In the genomic region with DNA sequence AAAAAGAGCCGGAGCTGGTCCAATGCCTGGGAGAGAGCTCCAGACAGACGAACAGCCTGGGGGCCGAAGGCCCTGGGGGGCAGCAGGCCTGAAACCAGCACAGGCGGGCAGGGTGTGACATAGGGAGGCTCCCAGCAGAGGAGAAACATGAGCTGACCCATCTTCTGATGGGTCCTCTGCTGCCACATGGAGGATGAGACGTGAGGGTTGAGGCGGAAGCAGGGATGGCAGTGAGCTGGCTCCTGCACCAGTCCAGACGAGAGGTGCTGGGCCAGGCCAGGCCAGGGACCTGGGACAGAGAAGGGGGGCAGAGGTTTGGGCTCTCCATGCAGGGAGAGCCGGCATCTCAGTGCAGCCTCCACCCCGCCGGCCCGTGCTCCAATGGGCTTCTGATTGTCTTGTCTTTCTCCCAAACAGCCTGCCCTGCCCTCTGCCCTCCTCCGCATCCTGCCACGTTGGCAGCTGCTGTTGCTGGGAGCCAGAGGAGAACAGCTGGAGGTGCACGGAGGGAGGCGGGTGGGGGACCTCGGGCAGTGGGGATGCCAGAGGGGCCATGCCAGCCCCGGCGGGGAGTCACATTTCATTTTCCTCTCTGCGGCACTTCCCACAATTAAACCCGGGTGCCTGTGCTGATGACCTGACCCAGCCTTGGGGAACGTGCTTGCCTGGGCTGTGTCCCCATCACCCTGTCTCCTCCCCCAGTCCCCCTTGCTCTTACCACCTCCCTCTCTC, we compare ENCODE assay signal across 12 cellular contexts.
DNase-seq lines count a peak whose midpoint lies in the region; ATAC-seq and TF ChIP-seq lines count a peak whose summit lies in the region.
"Had no signal": no experiment of that assay in that cellular context is flagged by ENCODE, and none has a peak within 500 bp of the region (broad histone marks: within the 10 kb centered on the region; RNA-seq: fewer than 3 reads in every experiment).

No MANE protein-coding gene starts in this region.

- H3K36me3 ChIP-seq in WERI-Rb-1 (no peaks in the 10 kb centered on the region), neural progenitor cell (no peaks in the 10 kb centered on the region), esophagus muscularis mucosa (no peaks in the 10 kb centered on the region), PC-9 (ENCODE audit: low read depth) (no peaks in the 10 kb centered on the region)
- H3K36me3 ChIP-seq in CD8-positive, alpha-beta T cell (ENCODE audit: insufficient read depth, low read length), result no peaks in the 10 kb centered on the region

- peaks cover 20% of the 10 kb centered on the region for H3K27me3 Mint-ChIP-seq in neural progenitor cell (ENCODE audit: insufficient read depth, low read depth)
- no peaks in the 10 kb centered on the region for H3K27me3 Mint-ChIP-seq in CD8-positive, alpha-beta T cell (ENCODE audit: low read depth)

- no peaks in the 10 kb centered on the region for H3K36me3 Mint-ChIP-seq in neural progenitor cell
- H3K36me3 Mint-ChIP-seq in CD8-positive, alpha-beta T cell, result no peaks in the 10 kb centered on the region

- H3K9ac ChIP-seq in neural progenitor cell, result no peak overlapping the region

- H3K27me3 ChIP-seq in WERI-Rb-1 (ENCODE audit: insufficient read depth, low read depth, severe bottlenecking) (no peaks in the 10 kb centered on the region), neural progenitor cell (no peaks in the 10 kb centered on the region), esophagus muscularis mucosa (no peaks in the 10 kb centered on the region), PC-9 (ENCODE audit: insufficient read depth, low read depth) (no peaks in the 10 kb centered on the region)
- H3K27me3 ChIP-seq in CD8-positive, alpha-beta T cell (ENCODE audit: insufficient read depth, low read length), result no peaks in the 10 kb centered on the region

- H3F3A ChIP-seq in neural progenitor cell (ENCODE audit: low read depth) (peaks cover 22% of the 10 kb centered on the region), PC-9 (ENCODE audit: insufficient read depth, low read depth) (peaks cover 17% of the 10 kb centered on the region; the same call in 1 of the 2 replicates)

- TF ChIP-seq CTCF in WERI-Rb-1 (IDR thresholded peaks at IDR 0.05; ENCODE audit: low read depth, low read length), result no peak
- peak; percentile 1 for TF ChIP-seq CTCF in neural progenitor cell (IDR thresholded peaks at IDR 0.05)
- no peak for TF ChIP-seq CTCF in esophagus muscularis mucosa (IDR thresholded peaks at IDR 0.05)
- no peak for TF ChIP-seq CTCF in PC-9 (conservative IDR thresholded peaks at IDR 0.05)
- TF ChIP-seq CTCF in CD8-positive, alpha-beta T cell (IDR thresholded peaks at IDR 0.05), result no peak

- H3K4me2 ChIP-seq in neural progenitor cell (peak overlapping the region; percentile 64), PC-9 (no peak overlapping the region)

- 67% methylated on average over 21 of the region's 21 CpGs for WGBS in esophagus muscularis mucosa

- BruUV-seq in PC-9 (replicated peaks; lab: Mats Ljungman, UMichigan), result no TSS peak

- H3K4me1 ChIP-seq in neural progenitor cell, result peaks cover 32% of the 10 kb centered on the region
- peaks cover 0 to 25% (median 18%) of the 10 kb centered on the region in 4 donors for H3K4me1 ChIP-seq in esophagus muscularis mucosa
- peaks cover 39% of the 10 kb centered on the region for H3K4me1 ChIP-seq in PC-9 (replicated peaks; ENCODE audit: insufficient read depth)
- H3K4me1 ChIP-seq in CD8-positive, alpha-beta T cell (ENCODE audit: insufficient read depth, low read length), result no peaks in the 10 kb centered on the region

- peak overlapping the region; percentile 72 for H3K27ac Mint-ChIP-seq in neural progenitor cell
- no peak overlapping the region for H3K27ac Mint-ChIP-seq in CD8-positive, alpha-beta T cell
- H3K27ac Mint-ChIP-seq: activated T-helper 2 cell treated with anti-CD3 and anti-CD28 coated beads, Interferon-gamma antibody, Interleukin-2, Interleukin-4, amounts not matched to agents 10 μg/mL and 5 μg/mL and 100 μg/mL, durations not matched to agents 14 hours and 24 hours and 36 hours had no signal

- POLR2A ChIA-PET in PC-9 (lab: Charles Lee; ENCODE audit: unreplicated experiment), result interaction anchor here (0.6 to 0.8 kb wide), 2 partner anchors 40 to 83 kb away, joined by 6 read pairs; no protein-coding TSS in a partner anchor
- POLR2A ChIA-PET in CD8-positive, alpha-beta T cell (lab: Charles Lee), result interaction anchor here (0.6 kb wide), 1 partner anchor 375 kb away, joined by 3 read pairs; no protein-coding TSS in a partner anchor

- peak overlapping the region; percentile 39; the same call in 1 of the 2 replicates for H3K27ac ChIP-seq in WERI-Rb-1
- H3K27ac ChIP-seq in neural progenitor cell, result no peak overlapping the region
- no peak overlapping the region for H3K27ac ChIP-seq in esophagus muscularis mucosa (replicated peaks in 1 of 4)
- no peak overlapping the region for H3K27ac ChIP-seq in PC-9
- H3K27ac ChIP-seq in CD8-positive, alpha-beta T cell (ENCODE audit: low read depth, low read length), result no peak overlapping the region
- H3K27ac ChIP-seq: VCaP had no signal

- DNase-seq in COLO668 (lab: John Stamatoyannopoulos, UW; ENCODE audit: unreplicated experiment) (peak; percentile 84), LHCN-M2 (ENCODE audit: low read depth) (peak; percentile 83), WERI-Rb-1 (no peak), neural progenitor cell (ENCODE audit: low spot score) (no peak), esophagus muscularis mucosa (ENCODE audit: extremely low spot score) (no peak), PC-9 (no peak), SW480 (ENCODE audit: low spot score) (no peak)
- no peak for DNase-seq in CD8-positive, alpha-beta T cell
- DNase-seq: DND-41, left ventricle myocardium superior had no signal

- intact Hi-C loops in esophagus muscularis mucosa (cut with DNase I) (no loop called here), PC-9 (cut with micrococcal nuclease; ENCODE audit: unreplicated experiment) (loop anchor here (2.0 to 5.0 kb wide), 3 partner anchors 52 to 137 kb away; no protein-coding TSS in a partner anchor)
- intact Hi-C loops in CD8-positive, alpha-beta T cell (cut with DNase I, micrococcal nuclease), result no loop called here

- CTCF ChIA-PET in PC-9 (lab: Charles Lee), result interaction anchor here (0.5 to 0.7 kb wide), 2 partner anchors 83 to 101 kb away, joined by 6 to 9 read pairs; no protein-coding TSS in a partner anchor
- CTCF ChIA-PET in CD8-positive, alpha-beta T cell (lab: Charles Lee), result interaction anchor here (1.4 kb wide), 1 partner anchor 142 kb away, joined by 4 read pairs; no protein-coding TSS in a partner anchor

- TF ChIP-seq EP300 in esophagus muscularis mucosa (IDR thresholded peaks at IDR 0.05), result no peak

- peak overlapping the region; percentile 42 for H3K4me3 Mint-ChIP-seq in neural progenitor cell
- H3K4me3 Mint-ChIP-seq in CD8-positive, alpha-beta T cell, result no peak overlapping the region

- H3K4me1 Mint-ChIP-seq in neural progenitor cell, result peaks cover 47% of the 10 kb centered on the region
- H3K4me1 Mint-ChIP-seq in CD8-positive, alpha-beta T cell (ENCODE audit: low read depth), result peaks cover 4% of the 10 kb centered on the region

- no peak for TF ChIP-seq POLR2A in esophagus muscularis mucosa (IDR thresholded peaks at IDR 0.05; ENCODE audit: low read depth)

- H2AFZ ChIP-seq in neural progenitor cell (replicated peaks), result no peak overlapping the region
- H2AFZ ChIP-seq in PC-9, result no peak overlapping the region

- peaks cover 3% of the 10 kb centered on the region for H3K9me3 Mint-ChIP-seq in neural progenitor cell
- no peaks in the 10 kb centered on the region for H3K9me3 Mint-ChIP-seq in CD8-positive, alpha-beta T cell
- H3K9me3 Mint-ChIP-seq: activated T-helper 2 cell treated with anti-CD3 and anti-CD28 coated beads, Interferon-gamma antibody, Interleukin-2, Interleukin-4, amounts not matched to agents 10 μg/mL and 5 μg/mL and 100 μg/mL, durations not matched to agents 14 hours and 24 hours and 36 hours had no signal

- H3K4me3 ChIP-seq in WERI-Rb-1 (ENCODE audit: low read depth, low read length) (no peak overlapping the region), neural progenitor cell (no peak overlapping the region), esophagus muscularis mucosa (no peak overlapping the region), PC-9 (no peak overlapping the region)
- H3K4me3 ChIP-seq in CD8-positive, alpha-beta T cell (ENCODE audit: low read depth, low read length), result no peak overlapping the region

- ATAC-seq in CD8-positive, alpha-beta T cell, result no peak
- ATAC-seq: left ventricle myocardium superior had no signal

- H3K79me2 ChIP-seq in neural progenitor cell (ENCODE audit: low read depth) (no peaks in the 10 kb centered on the region), PC-9 (ENCODE audit: low read depth) (no peaks in the 10 kb centered on the region)

- H3K9me2 ChIP-seq in PC-9 (ENCODE audit: insufficient read depth), result no peaks in the 10 kb centered on the region

- H3K9me3 ChIP-seq in WERI-Rb-1 (ENCODE audit: severe bottlenecking) (no peaks in the 10 kb centered on the region), neural progenitor cell (ENCODE audit: low read depth) (no peaks in the 10 kb centered on the region), esophagus muscularis mucosa (no peaks in the 10 kb centered on the region), PC-9 (ENCODE audit: insufficient read depth, low read depth) (no peaks in the 10 kb centered on the region)
- no peaks in the 10 kb centered on the region for H3K9me3 ChIP-seq in CD8-positive, alpha-beta T cell (ENCODE audit: low read length)

- H4K20me1 ChIP-seq in neural progenitor cell (ENCODE audit: low read depth) (no peaks in the 10 kb centered on the region), PC-9 (ENCODE audit: insufficient read depth) (no peaks in the 10 kb centered on the region)

Comparison
In these comparisons a context has a peak if more than half of its experiments do, and no peak if none do; other contexts are left out.
1. DNase-seq: peak in COLO668 (single experiment) and LHCN-M2 (single experiment); none in WERI-Rb-1 (single experiment), neural progenitor cell (single experiment), esophagus muscularis mucosa (single experiment), PC-9 (0 of 2), CD8-positive, alpha-beta T cell (0 of 7) and SW480 (single experiment).